In the genomic region with DNA sequence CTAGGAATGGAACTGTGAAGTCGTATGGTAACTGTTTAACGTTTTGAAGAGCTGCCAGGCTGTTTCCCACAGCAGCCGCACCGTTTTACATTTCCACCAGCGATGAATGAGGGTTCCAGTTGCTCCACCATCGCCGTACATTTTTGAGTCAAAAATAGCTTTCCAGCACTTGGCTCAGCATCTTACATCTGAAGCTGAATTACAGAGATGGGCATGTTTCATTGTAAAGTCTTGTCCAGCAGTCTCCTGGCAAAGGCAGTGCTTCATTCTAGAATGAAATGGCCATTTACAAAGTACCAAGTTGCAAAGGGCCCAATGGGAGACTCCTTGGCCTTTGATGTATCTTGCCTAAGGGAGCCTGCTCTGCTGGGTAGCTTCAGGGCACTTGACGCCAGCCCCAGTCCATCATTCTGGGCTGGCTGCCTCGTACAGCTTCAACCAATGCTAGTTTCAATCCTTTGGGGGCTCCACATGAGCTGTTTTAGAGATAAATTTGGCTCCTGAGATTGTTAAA, we compare ENCODE assay signal across 1 cellular context.
TF ChIP-seq lines count a peak whose summit lies in the region.

No MANE protein-coding gene starts in this region.

TF ChIP-seq in HepG2, 621 proteins besides CTCF, POLR2A, EP300 and RAD21:
- TF ChIP-seq RBM22 (optimal IDR thresholded peaks at IDR 0.05; ENCODE audit: low read length) = peak; percentile 86
- TF ChIP-seq ZNF44 (CRISPR knock-in tag; IDR thresholded peaks at IDR 0.05) = 0 out of 2 replicates have a peak, but pooled peaks have one; percentile 35
- no peak for TF ChIP-seq ZNF260 (CRISPR knock-in tag; IDR thresholded peaks at IDR 0.05; ENCODE audit: borderline replicate concordance, low read depth)
- TF ChIP-seq, protein P1, sequence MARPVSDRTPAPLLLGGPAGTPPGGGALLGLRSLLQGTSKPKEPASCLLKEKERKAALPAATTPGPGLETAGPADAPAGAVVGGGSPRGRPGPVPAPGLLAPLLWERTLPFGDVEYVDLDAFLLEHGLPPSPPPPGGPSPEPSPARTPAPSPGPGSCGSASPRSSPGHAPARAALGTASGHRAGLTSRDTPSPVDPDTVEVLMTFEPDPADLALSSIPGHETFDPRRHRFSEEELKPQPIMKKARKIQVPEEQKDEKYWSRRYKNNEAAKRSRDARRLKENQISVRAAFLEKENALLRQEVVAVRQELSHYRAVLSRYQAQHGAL (CRISPR knock-in tag; IDR thresholded peaks at IDR 0.05; ENCODE audit: not compliant biosample characterization) = no peak
- no peak for TF ChIP-seq ZNF772 (CRISPR knock-in tag; IDR thresholded peaks at IDR 0.05)
- peak; percentile 66; the same call in 1 of the 2 replicates for TF ChIP-seq POLR2G (IDR thresholded peaks at IDR 0.05; ENCODE audit: low read depth, low read length)
